ENCODE assay signal across 9 cellular contexts in genomic region chr10:60943372-60944158, GRCh38. TPM values are rescaled to one million over a fixed set of nuclear protein-coding genes. Genes with fewer than 3 reads are reported as not detected.
DNase-seq lines count a peak whose midpoint lies in the region; ATAC-seq and TF ChIP-seq lines count a peak whose summit lies in the region.
"Had no signal": no experiment of that assay in that cellular context is flagged by ENCODE, and none has a peak within 500 bp of the region (broad histone marks: within the 10 kb centered on the region; RNA-seq: fewer than 3 reads in every experiment).

No MANE protein-coding gene starts in this region.

- peak; percentile 28 for ATAC-seq in GM19043 (IDR thresholded peaks at IDR 0.05; ENCODE audit: low read depth, unreplicated experiment)
- ATAC-seq in HG03469 (IDR thresholded peaks at IDR 0.05; ENCODE audit: unreplicated experiment) = peak; percentile 19

- H3K9me3 Mint-ChIP-seq in chondrocyte (ENCODE audit: low read depth) = no peaks in the 10 kb centered on the region

- peaks cover 39% of the 10 kb centered on the region for H3K4me1 Mint-ChIP-seq in chondrocyte (ENCODE audit: low read depth)

- peak; percentile 31 for TF ChIP-seq CTCF in chondrocyte (IDR thresholded peaks at IDR 0.05)

- H3K27ac Mint-ChIP-seq in chondrocyte (ENCODE audit: unreplicated experiment) = peak overlapping the region; percentile 93

- H3K4me1 ChIP-seq in skeletal muscle tissue (ENCODE audit: control insufficient read depth in 3 of 3, insufficient read depth in 3 of 3, low read length in 3 of 3) = peaks cover 12 to 22% (median 16%) of the 10 kb centered on the region in 3 donors

- peak overlapping the region; percentile 79 for H3K9ac ChIP-seq in SK-N-MC (ENCODE audit: insufficient read length)
- H3K9ac ChIP-seq in skeletal muscle tissue (ENCODE audit: low read depth in 1 of 3, low read length in 3 of 3) = peak overlapping the region; percentile 94 to 99 (median 94)

- H3K27ac ChIP-seq in SK-N-MC (no peak overlapping the region), skeletal muscle tissue (ENCODE audit: low read depth, low read length) (peak overlapping the region; percentile 94)

- peaks cover 1% of the 10 kb centered on the region for H3K36me3 Mint-ChIP-seq in chondrocyte (ENCODE audit: low read depth)

- no peaks in the 10 kb centered on the region for H3K27me3 Mint-ChIP-seq in chondrocyte (ENCODE audit: low read depth)

- H3K4me3 Mint-ChIP-seq in chondrocyte (ENCODE audit: unreplicated experiment) = peak overlapping the region; percentile 87

- H3K4me3 ChIP-seq in SK-N-MC (peak overlapping the region; percentile 82), skeletal muscle tissue (ENCODE audit: low read length in 3 of 3) (peak overlapping the region; percentile 81 to 94 (median 89))

- H3K36me3 ChIP-seq in SK-N-MC (ENCODE audit: insufficient read depth, low read length) = no peaks in the 10 kb centered on the region
- no peaks in the 10 kb centered on the region for H3K36me3 ChIP-seq in skeletal muscle tissue (ENCODE audit: control insufficient read depth in 3 of 3, insufficient read depth in 3 of 3, low read length in 3 of 3)

- no peaks in the 10 kb centered on the region for H3K27me3 ChIP-seq in skeletal muscle tissue (ENCODE audit: control insufficient read depth in 3 of 3, insufficient read depth in 3 of 3, low read length in 3 of 3)

- DNase-seq in CD1c-positive myeloid dendritic cell (ENCODE audit: extremely low spot score) = peak; percentile 54
- no peak for DNase-seq in SK-N-MC (ENCODE audit: low read depth, low spot score)
- peak; percentile 91 for DNase-seq in chondrocyte (ENCODE audit: low spot score)
- peak; percentile 83 for DNase-seq in islet precursor cell
- no peak for DNase-seq in superior temporal gyrus (ENCODE audit: extremely low spot score)

- H3K9me3 ChIP-seq in SK-N-MC (ENCODE audit: low read depth, low read length) (no peaks in the 10 kb centered on the region), skeletal muscle tissue (ENCODE audit: control insufficient read depth in 3 of 3, low read length in 3 of 3) (no peaks in the 10 kb centered on the region)

RNA-seq across cellular contexts. Expression of gene RHOBTB1, which starts 0.4 kb away (rescaled TPM):
- 18.6 to 19.2 TPM (median 19.0 TPM) in 3 replicates for total RNA-seq in chondrocyte
- total RNA-seq in skeletal muscle tissue = 29.2 TPM
- total RNA-seq: T-helper 2 cell treated with Interferon-gamma antibody and Interleukin-4, amounts not matched to agents 100 ng/mL and 5 ng/mL, for 36 hours had no signal

Comparison
In these comparisons a context has a peak if more than half of its experiments do, and no peak if none do; other contexts are left out.
1. DNase-seq: peak in CD1c-positive myeloid dendritic cell (single experiment), chondrocyte (single experiment) and islet precursor cell (single experiment); none in SK-N-MC (single experiment) and superior temporal gyrus (single experiment).